ENCODE assay signal across 1 cellular context in genomic region chr14:54509546-54510501, GRCh38.
TF ChIP-seq lines count a peak whose summit lies in the region.

A gene with protein sequence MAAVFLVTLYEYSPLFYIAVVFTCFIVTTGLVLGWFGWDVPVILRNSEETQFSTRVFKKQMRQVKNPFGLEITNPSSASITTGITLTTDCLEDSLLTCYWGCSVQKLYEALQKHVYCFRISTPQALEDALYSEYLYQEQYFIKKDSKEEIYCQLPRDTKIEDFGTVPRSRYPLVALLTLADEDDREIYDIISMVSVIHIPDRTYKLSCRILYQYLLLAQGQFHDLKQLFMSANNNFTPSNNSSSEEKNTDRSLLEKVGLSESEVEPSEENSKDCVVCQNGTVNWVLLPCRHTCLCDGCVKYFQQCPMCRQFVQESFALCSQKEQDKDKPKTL (plus strand): TSS chr14:54509906. CDS start chr14:54509960, 54 bp downstream.

TF ChIP-seq in HepG2, 621 proteins besides CTCF, POLR2A, EP300 and RAD21 (continued from another document and continues in another):
- TF ChIP-seq ARID4A (CRISPR knock-in tag; IDR thresholded peaks at IDR 0.05; ENCODE audit: borderline replicate concordance), result peak; percentile 84; the same call in 1 of the 2 replicates
- peak; percentile 71 for TF ChIP-seq E2F1 (CRISPR knock-in tag; IDR thresholded peaks at IDR 0.05)
- TF ChIP-seq CEBPZ (IDR thresholded peaks at IDR 0.05; ENCODE audit: low read length), result no peak
- no peak for TF ChIP-seq AHR (CRISPR knock-in tag; IDR thresholded peaks at IDR 0.05)
- no peak for TF ChIP-seq BRD4 (CRISPR knock-in tag; IDR thresholded peaks at IDR 0.05)
- TF ChIP-seq ZNF619 (CRISPR knock-in tag; IDR thresholded peaks at IDR 0.05), result no peak; the same call in 1 of the 2 replicates
- TF ChIP-seq TAF15 (IDR thresholded peaks at IDR 0.05; ENCODE audit: low read depth, low read length, poor library complexity, severe bottlenecking), result no peak
- no peak for TF ChIP-seq ZBTB21 (CRISPR knock-in tag; IDR thresholded peaks at IDR 0.05)
- no peak for TF ChIP-seq SNAPC2 (CRISPR knock-in tag; IDR thresholded peaks at IDR 0.05)
- no peak for TF ChIP-seq FOSL1 (CRISPR knock-in tag; IDR thresholded peaks at IDR 0.05; ENCODE audit: borderline replicate concordance)
- TF ChIP-seq GLMP (CRISPR knock-in tag; IDR thresholded peaks at IDR 0.05; ENCODE audit: borderline replicate concordance), result no peak
- TF ChIP-seq RXRA (CRISPR knock-in tag; IDR thresholded peaks at IDR 0.05), result peak; percentile 67
- TF ChIP-seq PRMT3 (CRISPR knock-in tag; IDR thresholded peaks at IDR 0.05; ENCODE audit: borderline replicate concordance, low read depth), result no peak
- no peak for TF ChIP-seq AKAP8 (CRISPR knock-in tag; IDR thresholded peaks at IDR 0.05)
- TF ChIP-seq TMF1 (CRISPR knock-in tag; IDR thresholded peaks at IDR 0.05; ENCODE audit: low read depth), result no peak
- TF ChIP-seq SMAD9 (CRISPR knock-in tag; IDR thresholded peaks at IDR 0.05), result no peak
- no peak for TF ChIP-seq ZNF382 (CRISPR knock-in tag; IDR thresholded peaks at IDR 0.05; ENCODE audit: borderline replicate concordance)
- TF ChIP-seq ZNF660 (CRISPR knock-in tag; IDR thresholded peaks at IDR 0.05; ENCODE audit: borderline replicate concordance, low read depth), result no peak
- TF ChIP-seq SCMH1 (CRISPR knock-in tag; IDR thresholded peaks at IDR 0.05; ENCODE audit: borderline replicate concordance), result no peak
- TF ChIP-seq, protein P1, sequence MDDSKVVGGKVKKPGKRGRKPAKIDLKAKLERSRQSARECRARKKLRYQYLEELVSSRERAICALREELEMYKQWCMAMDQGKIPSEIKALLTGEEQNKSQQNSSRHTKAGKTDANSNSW (CRISPR knock-in tag; IDR thresholded peaks at IDR 0.05; ENCODE audit: borderline replicate concordance), result no peak
- TF ChIP-seq, protein P2, sequence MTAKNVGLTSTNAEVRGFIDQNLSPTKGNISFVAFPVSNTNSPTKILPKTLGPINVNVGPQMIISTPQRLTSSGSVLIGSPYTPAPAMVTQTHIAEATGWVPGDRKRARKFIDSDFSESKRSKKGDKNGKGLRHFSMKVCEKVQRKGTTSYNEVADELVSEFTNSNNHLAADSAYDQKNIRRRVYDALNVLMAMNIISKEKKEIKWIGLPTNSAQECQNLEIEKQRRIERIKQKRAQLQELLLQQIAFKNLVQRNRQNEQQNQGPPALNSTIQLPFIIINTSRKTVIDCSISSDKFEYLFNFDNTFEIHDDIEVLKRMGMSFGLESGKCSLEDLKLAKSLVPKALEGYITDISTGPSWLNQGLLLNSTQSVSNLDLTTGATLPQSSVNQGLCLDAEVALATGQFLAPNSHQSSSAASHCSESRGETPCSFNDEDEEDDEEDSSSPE (CRISPR knock-in tag; IDR thresholded peaks at IDR 0.05), result peak; percentile 78
- TF ChIP-seq BCL6 (CRISPR knock-in tag; IDR thresholded peaks at IDR 0.05), result peak; percentile 52; the same call in 1 of the 2 replicates
- no peak for TF ChIP-seq ZSCAN29 (CRISPR knock-in tag; conservative IDR thresholded peaks at IDR 0.05)
- TF ChIP-seq HMGXB4 (CRISPR knock-in tag; IDR thresholded peaks at IDR 0.05; ENCODE audit: borderline replicate concordance in 1 of 2, low read depth in 1 of 2), result peak; percentile 89 to 93; a peak in 3 of 4 replicates
- TF ChIP-seq PRDM15 (CRISPR knock-in tag; IDR thresholded peaks at IDR 0.05), result peak; percentile 27; the same call in 1 of the 2 replicates
- no peak for TF ChIP-seq U2AF2 (IDR thresholded peaks at IDR 0.05; ENCODE audit: low read depth, low read length)
- 0 out of 2 replicates have a peak, but pooled peaks have one; percentile 42 for TF ChIP-seq HMG20B (CRISPR knock-in tag; conservative IDR thresholded peaks at IDR 0.05)
- peak; percentile 66; the same call in 1 of the 2 replicates for TF ChIP-seq ZMAT3 (CRISPR knock-in tag; conservative IDR thresholded peaks at IDR 0.05)
- no peak for TF ChIP-seq PCBP2 (optimal IDR thresholded peaks at IDR 0.05; ENCODE audit: low read depth, low read length, poor library complexity, severe bottlenecking)
- no peak for TF ChIP-seq ZFP62 (CRISPR knock-in tag; IDR thresholded peaks at IDR 0.05)
- TF ChIP-seq ELF4 (CRISPR knock-in tag; IDR thresholded peaks at IDR 0.05; ENCODE audit: borderline replicate concordance), result peak; percentile 79; the same call in 1 of the 2 replicates
- TF ChIP-seq ZFP36L2 (CRISPR knock-in tag; IDR thresholded peaks at IDR 0.05), result no peak
- no peak for TF ChIP-seq ZNF597 (CRISPR knock-in tag; IDR thresholded peaks at IDR 0.05)
- TF ChIP-seq DMTF1 (CRISPR knock-in tag; IDR thresholded peaks at IDR 0.05), result no peak
- TF ChIP-seq RBAK (CRISPR knock-in tag; IDR thresholded peaks at IDR 0.05), result no peak
- no peak; the same call in 1 of the 2 replicates for TF ChIP-seq SMAD1 (CRISPR knock-in tag; IDR thresholded peaks at IDR 0.05; ENCODE audit: borderline replicate concordance, low read depth)
- no peak for TF ChIP-seq NFATC3 (CRISPR knock-in tag; IDR thresholded peaks at IDR 0.05)
